ENCODE assay signal across 21 cellular contexts in the genomic region with DNA sequence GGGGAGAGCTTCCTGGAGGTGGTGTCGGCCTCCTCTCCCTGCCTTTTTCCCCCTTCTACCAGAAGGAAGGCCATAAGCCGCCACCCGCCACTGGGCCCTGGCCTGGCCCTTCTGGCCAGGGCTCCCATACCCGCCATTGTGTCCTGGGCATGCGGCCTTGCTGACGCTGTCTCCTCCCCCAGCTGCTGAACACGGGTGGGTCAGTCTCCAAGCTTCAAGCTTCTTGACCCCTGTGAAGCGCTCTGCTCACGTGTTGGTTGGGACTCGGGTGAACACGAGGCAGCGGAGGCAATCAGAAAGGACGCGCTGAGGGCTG. TPM values are rescaled to one million over a fixed set of nuclear protein-coding genes. Genes with fewer than 3 reads are reported as not detected.
DNase-seq lines count a peak whose midpoint lies in the region; ATAC-seq, FAIRE-seq and TF ChIP-seq lines count a peak whose summit lies in the region.
"Had no signal": no experiment of that assay in that cellular context is flagged by ENCODE, and none has a peak within 500 bp of the region (broad histone marks: within the 10 kb centered on the region; RNA-seq: fewer than 3 reads in every experiment).

No MANE protein-coding gene starts in this region.

- H2BK20ac ChIP-seq in H1 (ENCODE audit: low read length): no peak overlapping the region

- H2BK120ac ChIP-seq in H1 (replicated peaks; ENCODE audit: low read depth, low read length): no peak overlapping the region

- no peak overlapping the region for H4K91ac ChIP-seq in H1 (replicated peaks; ENCODE audit: insufficient read length, low read length)

- H4K20me1 ChIP-seq in HepG2 (ENCODE audit: insufficient read depth, low read length) (0 out of 2 replicates have a peak, but pooled peaks cover 2% of the 10 kb centered on the region), H1 (replicated peaks in 1 of 2; ENCODE audit: control insufficient read depth in 1 of 2, insufficient read depth in 2 of 2, low read length in 2 of 2) (no peaks in the 10 kb centered on the region), smooth muscle cell (ENCODE audit: low read depth) (no peaks in the 10 kb centered on the region)

- intact Hi-C loops in HepG2 (cut with micrococcal nuclease; ENCODE audit: unreplicated experiment) (no loop called here), right lobe of liver (cut with DNase I) (no loop called here)

- H3K4ac ChIP-seq in H1 (replicated peaks; ENCODE audit: insufficient read length, low read depth, low read length): peak overlapping the region; percentile 3

- H2AFZ ChIP-seq in HepG2 (ENCODE audit: low read length) (no peak overlapping the region), H1 (ENCODE audit: low read length) (no peak overlapping the region), smooth muscle cell (ENCODE audit: low read depth) (no peak overlapping the region)
- H2AFZ ChIP-seq: GM23248 had no signal

- ATAC-seq in HepG2 (no peak), right lobe of liver (no peak), HG03342 (IDR thresholded peaks at IDR 0.05; ENCODE audit: unreplicated experiment) (no peak), GM21390 (IDR thresholded peaks at IDR 0.05; ENCODE audit: unreplicated experiment) (no peak)
- ATAC-seq: CD8-positive, alpha-beta T cell had no signal

- no peak overlapping the region; the same call in 1 of the 2 replicates for H2AK5ac ChIP-seq in H1 (ENCODE audit: low read depth, low read length)

- no peaks in the 10 kb centered on the region for H3K23me2 ChIP-seq in H1 (ENCODE audit: low read depth, low read length)

- FAIRE-seq in HepG2 (lab: Jason Lieb, UNC): no peak
- no peak for FAIRE-seq in H1 (lab: Jason Lieb, UNC)
- FAIRE-seq: A204.1, G401.6, GM12892 had no signal

- no peak overlapping the region for H3K18ac ChIP-seq in H1 (ENCODE audit: extremely low read depth, low read length)

- H4K5ac ChIP-seq in H1 (ENCODE audit: insufficient read length, low read depth, low read length): no peak overlapping the region

- peaks cover 21 to 80% of the 10 kb centered on the region in 2 experiments for H3K27me3 ChIP-seq in HepG2 (ENCODE audit: control insufficient read depth in 1 of 2, insufficient read depth in 2 of 2, low read length in 2 of 2)
- no peaks in the 10 kb centered on the region for H3K27me3 ChIP-seq in right lobe of liver
- no peaks in the 10 kb centered on the region for H3K27me3 ChIP-seq in WERI-Rb-1 (ENCODE audit: insufficient read depth, low read depth, severe bottlenecking)
- H3K27me3 ChIP-seq in H1 (replicated peaks in 1 of 4; ENCODE audit: control insufficient read depth in 3 of 4, extremely low read depth in 1 of 4, insufficient read depth in 3 of 4, low read length in 3 of 4): no peaks in the 10 kb centered on the region
- no peaks in the 10 kb centered on the region for H3K27me3 ChIP-seq in smooth muscle cell (ENCODE audit: low read depth)

- no peak for DNase-seq in HepG2 (ENCODE audit: low spot score)
- no peak for DNase-seq in right lobe of liver
- DNase-seq in WERI-Rb-1: no peak
- DNase-seq in H1 (ENCODE audit: low read depth in 1 of 2, low spot score in 2 of 2): no peak
- no peak for DNase-seq in smooth muscle cell (lab: John Stamatoyannopoulos, UW; ENCODE audit: unreplicated experiment)
- DNase-seq in putamen (ENCODE audit: low spot score): no peak
- DNase-seq: Caco-2; CD4-positive, CD25-positive, alpha-beta regulatory T cell; CD8-positive, alpha-beta T cell; DMS153; DND-41; GM23248; HFFc6 had no signal

- CTCF ChIA-PET in HepG2 (lab: Yijun Ruan, JAX; ENCODE audit: low intra/inter-chr PET ratio, low total read pairs) (no interaction called here), H1 (lab: Charles Lee; ENCODE audit: partially characterized antibody) (interaction anchor here (0.6 to 3.3 kb wide), 7 partner anchors 9 to 1083 kb away, joined by 3 to 20 read pairs (median 3); no protein-coding TSS in a partner anchor)

- no peak overlapping the region for H3K56ac ChIP-seq in H1 (replicated peaks; ENCODE audit: insufficient read length, low read depth, low read length)

- H3K36me3 ChIP-seq in HepG2 (replicated peaks in 1 of 2; ENCODE audit: control insufficient read depth in 1 of 2, insufficient read depth in 2 of 2, low read length in 2 of 2): no peaks in the 10 kb centered on the region
- H3K36me3 ChIP-seq in right lobe of liver: no peaks in the 10 kb centered on the region
- no peaks in the 10 kb centered on the region for H3K36me3 ChIP-seq in WERI-Rb-1
- no peaks in the 10 kb centered on the region for H3K36me3 ChIP-seq in H1 (ENCODE audit: control insufficient read depth in 2 of 4, insufficient read depth in 4 of 4, low read length in 3 of 4)
- no peaks in the 10 kb centered on the region for H3K36me3 ChIP-seq in smooth muscle cell (ENCODE audit: low read depth)
- H3K36me3 ChIP-seq: HAP-1 had no signal

- H3K4me3 ChIP-seq in HepG2 (replicated peaks in 1 of 3; ENCODE audit: insufficient read depth in 1 of 3, low read depth in 2 of 3, low read length in 3 of 3) (no peak overlapping the region), right lobe of liver (no peak overlapping the region), WERI-Rb-1 (ENCODE audit: low read depth, low read length) (no peak overlapping the region), H1 (ENCODE audit: extremely low read depth in 1 of 4, insufficient read depth in 2 of 4, low read depth in 3 of 4, low read length in 4 of 4) (no peak overlapping the region), smooth muscle cell (no peak overlapping the region)
- H3K4me3 ChIP-seq: GM23248, HAP-1 had no signal

- H3K9me3 ChIP-seq in HepG2 (ENCODE audit: low read length): no peaks in the 10 kb centered on the region
- no peaks in the 10 kb centered on the region for H3K9me3 ChIP-seq in right lobe of liver
- H3K9me3 ChIP-seq in WERI-Rb-1 (ENCODE audit: severe bottlenecking): no peaks in the 10 kb centered on the region
- no peaks in the 10 kb centered on the region for H3K9me3 ChIP-seq in H1 (ENCODE audit: insufficient read depth in 2 of 2, low read depth in 1 of 2, low read length in 1 of 2)
- no peaks in the 10 kb centered on the region for H3K9me3 ChIP-seq in smooth muscle cell (replicated peaks; ENCODE audit: low read depth)
- H3K9me3 ChIP-seq: Caco-2, HAP-1 had no signal

- in situ Hi-C loops in HepG2 (cut with HindIII; ENCODE audit: extremely low pct_ligation_motif_present, low pct_unique_long_range_greater_than_20kb): loop anchor here (25.0 kb wide), 1 partner anchor 277 kb away; no protein-coding TSS in a partner anchor

- H3K79me1 ChIP-seq in H1 (ENCODE audit: low read depth, low read length): no peaks in the 10 kb centered on the region

- TF ChIP-seq CTCF in HepG2 (CRISPR knock-in tag; IDR thresholded peaks at IDR 0.05): no peak
- TF ChIP-seq CTCF in right lobe of liver (IDR thresholded peaks at IDR 0.05): no peak
- no peak for TF ChIP-seq CTCF in WERI-Rb-1 (IDR thresholded peaks at IDR 0.05; ENCODE audit: low read depth, low read length)
- TF ChIP-seq CTCF in H1 (IDR thresholded peaks at IDR 0.05; ENCODE audit: control extremely low read depth in 1 of 3, insufficient read depth in 1 of 3, low read depth in 1 of 3, low read length in 3 of 3): no peak
- no peak for TF ChIP-seq CTCF in smooth muscle cell (IDR thresholded peaks at IDR 0.05; ENCODE audit: borderline replicate concordance, insufficient read depth, poor library complexity, severe bottlenecking)

- no peak overlapping the region for H3K4me2 ChIP-seq in HepG2 (ENCODE audit: low read depth, low read length)
- no peak overlapping the region for H3K4me2 ChIP-seq in H1 (ENCODE audit: insufficient read depth in 1 of 2, low read depth in 2 of 2, low read length in 2 of 2)
- H3K4me2 ChIP-seq in smooth muscle cell: peak overlapping the region; percentile 66

- TF ChIP-seq RAD21 in HepG2 (CRISPR knock-in tag; IDR thresholded peaks at IDR 0.05) (no peak), H1 (IDR thresholded peaks at IDR 0.05 in 1 of 2, conservative IDR thresholded peaks at IDR 0.05 in 1 of 2; ENCODE audit: low read depth in 2 of 2, low read length in 2 of 2) (no peak)

- POLR2A ChIA-PET in HepG2 (lab: Yijun Ruan, JAX) (interaction anchor here (1.6 kb wide), 1 partner anchor 134 kb away, joined by 4 read pairs; no protein-coding TSS in a partner anchor), H1 (lab: Charles Lee; ENCODE audit: partially characterized antibody) (no interaction called here)

- H4K8ac ChIP-seq in H1 (ENCODE audit: extremely low read depth, insufficient read depth, low read length): peak overlapping the region; percentile 80; the same call in 1 of the 2 replicates

- H3K27ac ChIP-seq in HepG2 (ENCODE audit: extremely low read length, insufficient read depth, low read length): no peak overlapping the region
- H3K27ac ChIP-seq in right lobe of liver: no peak overlapping the region
- peak overlapping the region; percentile 21; the same call in 1 of the 2 replicates for H3K27ac ChIP-seq in WERI-Rb-1
- no peak overlapping the region for H3K27ac ChIP-seq in H1 (ENCODE audit: low read depth, low read length)
- no peak overlapping the region for H3K27ac ChIP-seq in smooth muscle cell (ENCODE audit: low read depth)
- H3K27ac ChIP-seq: 22Rv1, C4-2B, GM23248 had no signal

- H2BK12ac ChIP-seq in H1 (ENCODE audit: low read depth, low read length): no peak overlapping the region

- no TSS peak for BruUV-seq in HepG2 (replicated peaks; lab: Mats Ljungman, UMichigan)

- no peak overlapping the region for H3K9ac ChIP-seq in HepG2 (ENCODE audit: insufficient read depth, low read depth, low read length)
- H3K9ac ChIP-seq in H1 (replicated peaks in 1 of 4; ENCODE audit: extremely low read depth in 1 of 4, low read depth in 3 of 4, low read length in 3 of 4): no peak overlapping the region
- no peak overlapping the region for H3K9ac ChIP-seq in smooth muscle cell (ENCODE audit: low read depth)
- H3K9ac ChIP-seq: GM23248 had no signal

- 68% methylated on average over 6 of the region's 14 CpGs for WGBS in HepG2 (ENCODE audit: low lambda C conversion rate)
- WGBS in right lobe of liver (ENCODE audit: insufficient coverage, low coverage, low lambda C conversion rate, missing lambda C conversion rate): 67% methylated on average over 1 of the region's 14 CpGs
- 82% methylated on average over 14 of the region's 14 CpGs; no CpG with 5 or more reads in 1 of the 2 experiments for WGBS in H1 (ENCODE audit: extremely low coverage in 1 of 2, insufficient coverage in 1 of 2, insufficient read length in 1 of 2, insufficient replicate concordance in 2 of 2, low coverage in 1 of 2, low lambda C conversion rate in 2 of 2, missing lambda C conversion rate in 1 of 2), 2 experiments
- WGBS in smooth muscle cell (ENCODE audit: low lambda C conversion rate): 94% methylated on average over 14 of the region's 14 CpGs

- H2BK5ac ChIP-seq in H1 (ENCODE audit: low read depth, low read length): no peak overlapping the region; the same call in 1 of the 2 replicates

- H3K79me2 ChIP-seq in HepG2 (ENCODE audit: insufficient read depth, low read length) (no peaks in the 10 kb centered on the region), H1 (ENCODE audit: control insufficient read depth in 1 of 2, insufficient read depth in 2 of 2, low read length in 2 of 2) (no peaks in the 10 kb centered on the region), smooth muscle cell (ENCODE audit: low read depth) (no peaks in the 10 kb centered on the region)

- no peak overlapping the region for H3K14ac ChIP-seq in H1 (ENCODE audit: insufficient read length)

- H3K4me1 ChIP-seq in HepG2 (ENCODE audit: insufficient read depth, low read length) (peaks cover 39% of the 10 kb centered on the region), right lobe of liver (no peaks in the 10 kb centered on the region), H1 (replicated peaks in 1 of 4; ENCODE audit: control insufficient read depth in 3 of 4, insufficient read depth in 4 of 4, low read length in 3 of 4) (peaks cover 0 to 8% (median 5%) of the 10 kb centered on the region in 4 experiments; a peak in 5 of 7 replicates), smooth muscle cell (ENCODE audit: low read depth) (peaks cover 9% of the 10 kb centered on the region)
- H3K4me1 ChIP-seq: Caco-2, HAP-1 had no signal

- H3F3A ChIP-seq in smooth muscle cell (ENCODE audit: low read depth): peaks cover 5% of the 10 kb centered on the region

- no peak overlapping the region for H2BK15ac ChIP-seq in H1 (ENCODE audit: low read length)

- TF ChIP-seq EP300 in HepG2 (IDR thresholded peaks at IDR 0.05; ENCODE audit: low read depth in 2 of 2, low read length in 2 of 2): no peak
- TF ChIP-seq EP300 in HepG2 (CRISPR knock-in tag; IDR thresholded peaks at IDR 0.05; ENCODE audit: borderline replicate concordance): no peak
- no peak for TF ChIP-seq EP300 in H1 (IDR thresholded peaks at IDR 0.05; ENCODE audit: borderline replicate concordance in 1 of 2, low read depth in 2 of 2, low read length in 2 of 2)

- no peak overlapping the region for H3K23ac ChIP-seq in H1 (ENCODE audit: insufficient read length)

- TF ChIP-seq POLR2A in HepG2 (IDR thresholded peaks at IDR 0.05; ENCODE audit: insufficient read depth in 1 of 2, low read depth in 2 of 2, low read length in 2 of 2) (no peak), right lobe of liver (IDR thresholded peaks at IDR 0.05) (no peak), H1 (IDR thresholded peaks at IDR 0.05; ENCODE audit: control extremely low read depth in 1 of 2, low read depth in 2 of 2, low read length in 2 of 2) (no peak)

RNA-seq across cellular contexts. Expression of gene UBAC1, which starts 24.2 kb away (rescaled TPM):
- total RNA-seq in HepG2 (2016; rRNA removed; fragmentation: Illumina TruSeq; extraction: Trizol): 28.7 and 32.2 TPM in 2 replicates
- 64.3 and 65.0 TPM in 2 replicates for total RNA-seq in HepG2 (2016; cell fraction: cytosol; rRNA removed; fragmentation: Illumina TruSeq; extraction: Trizol; ENCODE audit: low read depth)
- total RNA-seq in HepG2 (2016; cell fraction: insoluble cytoplasmic fraction; rRNA removed; fragmentation: Illumina TruSeq; extraction: Trizol): 24.0 and 31.6 TPM in 2 replicates
- 72.1 and 78.0 TPM in 2 replicates for total RNA-seq in HepG2 (2016; cell fraction: membrane; rRNA removed; fragmentation: Illumina TruSeq; extraction: Trizol)
- 18.2 and 19.5 TPM in 2 replicates for total RNA-seq in HepG2 (2016; cell fraction: nucleus; rRNA removed; fragmentation: Illumina TruSeq; extraction: Trizol)
- polyA plus RNA-seq in HepG2 (2011; rRNA removed): 30.2 and 34.1 TPM in 2 replicates
- polyA plus RNA-seq in HepG2 (2011; cell fraction: cytosol; rRNA removed): 21.2 and 27.8 TPM in 2 replicates
- 62.0 and 64.4 TPM in 2 replicates for polyA plus RNA-seq in HepG2 (2011; cell fraction: nucleus; rRNA removed)
- polyA plus RNA-seq in HepG2 (2012): 11.8 and 12.0 TPM in 2 replicates
- 61.3 and 64.0 TPM in 2 replicates for polyA plus RNA-seq in HepG2 (2016; cell fraction: cytosol; fragmentation: Illumina TruSeq; extraction: Trizol; ENCODE audit: low read depth)
- polyA plus RNA-seq in HepG2 (2016; cell fraction: insoluble cytoplasmic fraction; fragmentation: Illumina TruSeq; extraction: Trizol; ENCODE audit: low read depth): 30.7 and 32.1 TPM in 2 replicates
- 65.3 TPM in 2 replicates for polyA plus RNA-seq in HepG2 (2016; cell fraction: membrane; fragmentation: Illumina TruSeq; extraction: Trizol; ENCODE audit: low read depth)
- polyA plus RNA-seq in HepG2 (2016; cell fraction: nucleus; fragmentation: Illumina TruSeq; extraction: Trizol; ENCODE audit: insufficient read depth, low read depth): 36.3 and 39.7 TPM in 2 replicates
- polyA minus RNA-seq in HepG2 (2011; rRNA and poly(A)+ RNA removed; ENCODE audit: low replicate concordance): 13.4 and 58.0 TPM in 2 replicates
- 6.0 and 8.0 TPM in 2 replicates for polyA minus RNA-seq in HepG2 (2011; cell fraction: cytosol; rRNA and poly(A)+ RNA removed)
- polyA minus RNA-seq in HepG2 (2011; cell fraction: nucleus; rRNA and poly(A)+ RNA removed): 11.2 and 18.6 TPM in 2 replicates
- 10 to 100 TPM; 15.2 to 27.0 (median 16.5) TPM for total RNA-seq in right lobe of liver
- total RNA-seq in H1 (2021; fragmentation: NEBNext Ultra II Directional; extraction: Animal tissue kit (Norgen Biotek cat#: 25700)): 59.3 and 63.1 TPM in 2 replicates
- polyA plus RNA-seq in H1 (2011; rRNA removed): 85.2 and 105 TPM in 2 replicates
- 74.8 TPM for polyA plus RNA-seq in H1 (2011; cell fraction: cytosol; rRNA removed)
- polyA plus RNA-seq in H1 (2011; cell fraction: nucleus; rRNA removed): 68.0 TPM
- 40.4 to 56.7 TPM (median 50.5 TPM) in 4 replicates for polyA plus RNA-seq in H1 (2012, experiment 1 of 2)
- polyA plus RNA-seq in H1 (2012, experiment 2 of 2): 65.3 TPM
- polyA plus RNA-seq in H1 (2013, experiment 1 of 2): 51.1 TPM
- 54.0 TPM for polyA plus RNA-seq in H1 (2013, experiment 2 of 2)
- 21.6 and 41.3 TPM in 2 replicates for polyA minus RNA-seq in H1 (2011; rRNA and poly(A)+ RNA removed)
- 26.6 TPM for polyA minus RNA-seq in H1 (2011; cell fraction: cytosol; rRNA and poly(A)+ RNA removed)
- polyA minus RNA-seq in H1 (2011; cell fraction: nucleus; rRNA and poly(A)+ RNA removed): 19.2 TPM
- total RNA-seq in smooth muscle cell: 34.3 and 35.3 TPM in 2 replicates
- polyA plus RNA-seq in smooth muscle cell: 43.5 and 50.4 TPM in 2 replicates
